In genomic region chr3:52234516-52235447, GRCh38 we compare ENCODE assay signal across 13 cellular contexts. TPM values are rescaled to one million over a fixed set of nuclear protein-coding genes. Genes with fewer than 3 reads are reported as not detected.
A peak's percentile ranks its signal among the peaks of the same experiment; 100 is the strongest.
DNase-seq lines count a peak whose midpoint lies in the region; ATAC-seq and TF ChIP-seq lines count a peak whose summit lies in the region.
"Had no signal": no experiment of that assay in that cellular context is flagged by ENCODE, and none has a peak within 500 bp of the region (broad histone marks: within the 10 kb centered on the region; RNA-seq: fewer than 3 reads in every experiment).

No MANE protein-coding gene starts in this region.

- H3K9me3 Mint-ChIP-seq in activated CD4-positive, alpha-beta T cell treated with anti-CD3 and anti-CD28 coated beads for 36 hours (ENCODE audit: low read depth): no peaks in the 10 kb centered on the region

- ATAC-seq in activated CD4-positive, alpha-beta T cell treated with anti-CD3 and anti-CD28 coated beads for 36 hours: no peak
- ATAC-seq in heart right ventricle (peak; percentile 1 to 55 (median 28)), HG02852 (IDR thresholded peaks at IDR 0.05; ENCODE audit: unreplicated experiment) (no peak)
- ATAC-seq: foreskin keratinocyte had no signal

- H3K36me3 Mint-ChIP-seq in activated CD4-positive, alpha-beta T cell treated with anti-CD3 and anti-CD28 coated beads for 36 hours (ENCODE audit: low read depth): peaks cover 34% of the 10 kb centered on the region

- H3K27me3 ChIP-seq in heart right ventricle (no peaks in the 10 kb centered on the region), spleen (replicated peaks in 1 of 7) (no peaks in the 10 kb centered on the region)
- H3K27me3 ChIP-seq: foreskin keratinocyte had no signal

- POLR2A ChIA-PET in activated CD4-positive, alpha-beta T cell treated with anti-CD3 and anti-CD28 coated beads for 36 hours (lab: Charles Lee): interaction anchor here (0.8 kb wide), 1 partner anchor 37 kb away, joined by 3 read pairs; no protein-coding TSS in a partner anchor

- 59 to 73% methylated on average over 15 of the region's 15 CpGs for WGBS in heart right ventricle, 2 donors
- 89 to 96% (median 91%) methylated on average over 10 to 15 of the region's 15 CpGs for WGBS in spleen, 5 donors

- peaks cover 25 to 74% (median 60%) of the 10 kb centered on the region in 9 donors for H3K4me1 ChIP-seq in heart right ventricle
- peaks cover 26 to 87% (median 73%) of the 10 kb centered on the region in 6 donors for H3K4me1 ChIP-seq in spleen

- H3K4me1 Mint-ChIP-seq in activated CD4-positive, alpha-beta T cell treated with anti-CD3 and anti-CD28 coated beads for 36 hours: peaks cover 55% of the 10 kb centered on the region

- H3K9me3 ChIP-seq in heart right ventricle (no peaks in the 10 kb centered on the region), spleen (no peaks in the 10 kb centered on the region)

- H3K36me3 ChIP-seq in heart right ventricle (peaks cover 0 to 58% (median 32%) of the 10 kb centered on the region in 9 donors), spleen (peaks cover under 1 to 62% (median 33%) of the 10 kb centered on the region in 6 donors)

- peak; percentile 45 for TF ChIP-seq CTCF in VCaP (conservative IDR thresholded peaks at IDR 0.05)
- peak in 5 of 9 donors; percentile 16 to 43 (median 29) for TF ChIP-seq CTCF in heart right ventricle (IDR thresholded peaks at IDR 0.05)
- no peak for TF ChIP-seq CTCF in spleen (IDR thresholded peaks at IDR 0.05 in 8 of 11, conservative IDR thresholded peaks at IDR 0.05 in 3 of 11)

- no peak overlapping the region; the same call in 1 of the 2 replicates for H3K27ac ChIP-seq in VCaP
- peak overlapping the region; percentile 24 to 96 (median 92) for H3K27ac ChIP-seq in heart right ventricle
- H3K27ac ChIP-seq in spleen: peak overlapping the region in 2 of 8 donors; percentile 11 to 40
- H3K27ac ChIP-seq: foreskin keratinocyte had no signal

- CTCF ChIA-PET in activated CD4-positive, alpha-beta T cell treated with anti-CD3 and anti-CD28 coated beads for 36 hours (lab: Charles Lee): interaction anchor here (0.6 to 3.3 kb wide), 11 partner anchors 9 to 104 kb away, joined by 3 to 32 read pairs (median 4); partner anchors contain the start of genes TLR9 and WDR82

- H3K4me3 ChIP-seq in heart right ventricle (peak overlapping the region in 9 of 10 donors; percentile 18 to 50 (median 41)), spleen (no peak overlapping the region)

- TF ChIP-seq POLR2A in spleen (IDR thresholded peaks at IDR 0.05): no peak

- DNase-seq in activated CD4-positive, alpha-beta T cell treated with anti-CD3 and anti-CD28 coated beads for 36 hours: no peak
- no peak for DNase-seq in activated CD4-positive, alpha-beta T cell treated with anti-CD3 and anti-CD28 coated beads for 4 hours
- peak in 1 of 2 donors; percentile 69 for DNase-seq in heart right ventricle
- peak; percentile 75 for DNase-seq in spleen
- no peak for DNase-seq in cortex of kidney (lab: John Stamatoyannopoulos, UW)
- DNase-seq in globus pallidus (ENCODE audit: low spot score): no peak
- DNase-seq: 8988T, foreskin keratinocyte, NCI-H1092, NCI-H510A had no signal

- intact Hi-C loops in activated CD4-positive, alpha-beta T cell treated with anti-CD3 and anti-CD28 coated beads for 36 hours (cut with DNase I, micrococcal nuclease): no loop called here
- intact Hi-C loops in heart right ventricle (cut with DNase I): loop anchor here in 7 of 10 donors (5.0 to 10.0 kb wide), 7 partner anchors 38 to 220 kb away; partner anchors contain the start of genes WDR82 (in 5 of the 7), GLYCTK (in 1 of the 7), NISCH (in 1 of the 7) and TNNC1 (in 1 of the 7)
- intact Hi-C loops in spleen (cut with DNase I; ENCODE audit: low total_unique reads): loop anchor here (5.0 kb wide), 2 partner anchors 43 to 103 kb away; partner anchors contain the start of gene WDR82

- no peak overlapping the region for H3K4me3 Mint-ChIP-seq in activated CD4-positive, alpha-beta T cell treated with anti-CD3 and anti-CD28 coated beads for 36 hours

- H3K27ac Mint-ChIP-seq in activated CD4-positive, alpha-beta T cell treated with anti-CD3 and anti-CD28 coated beads for 36 hours: peak overlapping the region; percentile 78

- H3K27me3 Mint-ChIP-seq in activated CD4-positive, alpha-beta T cell treated with anti-CD3 and anti-CD28 coated beads for 36 hours: no peaks in the 10 kb centered on the region

RNA-seq across cellular contexts. Expression of gene TWF2, which starts 4.2 kb away (rescaled TPM):
- 10 to 100 TPM; 85.0 to 93.5 TPM for total RNA-seq in activated CD4-positive, alpha-beta T cell treated with anti-CD3 and anti-CD28 coated beads for 36 hours
- 100 to 1,000 TPM in 5 of 10 donors, 10 to 100 TPM in 5; 71.5 to 148 (median 99.1) TPM for total RNA-seq in heart right ventricle
- polyA plus RNA-seq in heart right ventricle: 10 to 100 TPM; 44.7 to 62.8 TPM
- 100 to 1,000 TPM in 1 of 7 donors, 10 to 100 TPM in 6; 57.5 to 109 (median 68.2) TPM for total RNA-seq in spleen
- polyA plus RNA-seq in spleen: 10 to 100 TPM; 47.3 to 71.4 (median 59.8) TPM

RNA-seq across cellular contexts. Expression of gene TLR9, which starts 9.3 kb away (rescaled TPM):
- under 1 TPM; 0.59 to 0.74 TPM for total RNA-seq in activated CD4-positive, alpha-beta T cell treated with anti-CD3 and anti-CD28 coated beads for 36 hours
- total RNA-seq in heart right ventricle (under 1 TPM in 8 of 10 donors, not detected in 2; 0.12 to 0.46 (median 0.30) TPM), spleen (1 to 10 TPM; 2.3 to 7.7 (median 4.2) TPM)
- polyA plus RNA-seq in heart right ventricle (under 1 TPM in 1 of 2 donors, not detected in 1; 0.06 TPM), spleen (1 to 10 TPM in 1 of 3 donors, under 1 TPM in 1, not detected in 1; 0.55 to 3.8 TPM)
- total RNA-seq: foreskin keratinocyte, temporal lobe had no signal
- polyA plus RNA-seq: foreskin keratinocyte had no signal

RNA-seq across cellular contexts. Expression of gene PPM1M, which starts 10.8 kb away (rescaled TPM):
- 10 to 100 TPM; 52.9 to 59.2 TPM for total RNA-seq in activated CD4-positive, alpha-beta T cell treated with anti-CD3 and anti-CD28 coated beads for 36 hours
- total RNA-seq in heart right ventricle: 10 to 100 TPM in 2 of 10 donors, 1 to 10 TPM in 8; 5.2 to 17.6 (median 7.9) TPM
- 10 to 100 TPM in 1 of 2 donors, 1 to 10 TPM in 1; 6.4 to 11.1 TPM for polyA plus RNA-seq in heart right ventricle
- 10 to 100 TPM; 26.3 to 77.8 (median 55.8) TPM for total RNA-seq in spleen
- 10 to 100 TPM; 29.2 to 37.2 (median 33.6) TPM for polyA plus RNA-seq in spleen

RNA-seq across cellular contexts. Expression of gene ALAS1, which starts 36.8 kb away (rescaled TPM):
- 10 to 100 TPM; 52.8 to 68.7 TPM for total RNA-seq in activated CD4-positive, alpha-beta T cell treated with anti-CD3 and anti-CD28 coated beads for 36 hours
- 100 to 1,000 TPM; 117 to 233 (median 177) TPM for total RNA-seq in heart right ventricle
- polyA plus RNA-seq in heart right ventricle: 10 to 100 TPM; 55.2 to 98.4 TPM
- total RNA-seq in spleen: 10 to 100 TPM; 25.3 to 40.8 (median 33.8) TPM
- 10 to 100 TPM; 13.0 to 25.3 (median 15.4) TPM for polyA plus RNA-seq in spleen

RNA-seq across cellular contexts. Expression of gene WDR82, which starts 43.7 kb away (rescaled TPM):
- total RNA-seq in activated CD4-positive, alpha-beta T cell treated with anti-CD3 and anti-CD28 coated beads for 36 hours: 100 to 1,000 TPM in 1 of 2 experiments, 10 to 100 TPM in 1; 95.2 to 113 TPM
- total RNA-seq in heart right ventricle (10 to 100 TPM; 59.0 to 78.4 (median 71.6) TPM), spleen (10 to 100 TPM; 60.5 to 80.6 (median 72.0) TPM)
- polyA plus RNA-seq in heart right ventricle (10 to 100 TPM; 19.3 to 33.5 TPM), spleen (10 to 100 TPM; 20.9 to 35.8 (median 23.6) TPM)

Comparison
In these comparisons a context has a peak if more than half of its experiments do, and no peak if none do; other contexts are left out.
1. ATAC-seq: peak in heart right ventricle (8 of 8); none in activated CD4-positive, alpha-beta T cell treated with anti-CD3 and anti-CD28 coated beads for 36 hours (single experiment) and HG02852 (single experiment).
2. CTCF ChIP-seq: peak in VCaP (single experiment) and heart right ventricle (5 of 9); none in spleen (0 of 11).
3. H3K4me3 ChIP-seq: peak in heart right ventricle (9 of 10); none in spleen (0 of 8).
4. intact Hi-C loops: an anchor here in heart right ventricle (5.0 to 10.0 kb wide) and spleen (5.0 kb wide); none called in activated CD4-positive, alpha-beta T cell treated with anti-CD3 and anti-CD28 coated beads for 36 hours.